ENCODE assay signal across 1 cellular context in the genomic region with DNA sequence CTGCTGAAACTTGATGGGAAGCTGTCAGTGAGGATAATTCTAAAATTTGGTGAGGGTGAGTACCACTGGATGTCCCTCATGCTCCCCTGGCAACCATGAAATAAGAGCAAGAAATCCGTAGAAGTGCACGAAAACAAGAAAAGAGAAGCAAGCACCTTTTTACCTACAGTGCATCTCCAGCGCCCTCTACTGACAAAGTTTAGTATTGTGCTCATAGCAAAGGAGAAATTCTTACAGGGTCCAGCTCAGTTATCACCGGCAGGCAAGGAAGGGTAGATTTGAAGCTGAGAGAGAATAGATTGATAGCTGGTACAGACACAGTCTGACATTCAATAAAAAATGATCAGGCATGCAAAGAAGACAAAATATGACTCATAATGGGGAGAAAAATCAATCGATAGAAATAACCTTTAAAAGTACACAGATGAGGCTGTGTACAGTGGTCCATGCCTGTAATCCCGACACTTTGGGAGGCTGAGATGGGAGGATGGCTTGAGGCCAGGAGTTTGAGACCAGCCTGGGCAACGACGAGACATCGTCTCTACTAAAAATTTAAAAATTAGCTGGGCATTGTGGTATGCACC.
TF ChIP-seq lines count a peak whose summit lies in the region.

No MANE protein-coding gene starts in this region.

TF ChIP-seq in GM12878, 131 proteins besides CTCF, POLR2A, EP300 and RAD21:
- TF ChIP-seq NBN (IDR thresholded peaks at IDR 0.05) (no peak), SMC3 (IDR thresholded peaks at IDR 0.05; ENCODE audit: borderline replicate concordance, low read length) (0 out of 2 replicates have a peak, but pooled peaks have one; percentile 11), CBX5 (IDR thresholded peaks at IDR 0.05; ENCODE audit: low read depth) (peak; percentile 26; the same call in 1 of the 2 replicates)
